Comparison of ENCODE assay signal across 15 cellular contexts in the genomic region with DNA sequence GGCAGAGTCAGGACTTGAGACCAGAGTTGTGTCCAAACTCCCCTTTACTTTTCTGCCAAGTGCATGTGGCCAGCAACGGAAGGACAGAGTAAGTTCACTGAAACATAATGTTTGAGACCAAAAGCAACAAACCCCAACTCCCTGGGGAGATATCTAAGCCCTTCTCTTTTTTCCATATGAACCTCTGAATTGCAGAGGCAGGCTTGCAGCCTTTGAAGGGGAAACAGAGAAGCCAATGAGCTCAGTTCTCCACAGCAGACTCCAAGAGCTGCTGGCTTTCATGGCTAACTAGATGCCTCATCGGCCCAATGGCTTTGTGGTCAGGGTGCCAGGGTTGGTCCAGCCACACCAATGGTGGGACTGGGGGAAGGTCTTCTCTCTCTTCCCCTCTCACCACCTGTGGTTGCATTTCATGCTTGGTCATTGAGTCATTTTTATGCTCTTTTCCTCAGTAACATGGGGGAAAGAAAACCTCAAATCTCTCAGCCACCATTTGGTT.
DNase-seq lines count a peak whose midpoint lies in the region; ATAC-seq, FAIRE-seq and TF ChIP-seq lines count a peak whose summit lies in the region.
"Had no signal": no experiment of that assay in that cellular context is flagged by ENCODE, and none has a peak within 500 bp of the region (broad histone marks: within the 10 kb centered on the region; RNA-seq: fewer than 3 reads in every experiment).

No MANE protein-coding gene starts in this region.

- TF ChIP-seq CTCF in NB4 (IDR thresholded peaks at IDR 0.05; ENCODE audit: low read depth, low read length): no peak

- H3K4me3 ChIP-seq in NB4 (ENCODE audit: low read depth, low read length): no peak overlapping the region

- no peak for ATAC-seq in HG03460 (IDR thresholded peaks at IDR 0.05; ENCODE audit: unreplicated experiment)
- no peak for ATAC-seq in HG02840 (IDR thresholded peaks at IDR 0.05; ENCODE audit: low FRiP score, unreplicated experiment)
- ATAC-seq: foreskin keratinocyte, HCT116 had no signal

- DNase-seq in AG08395 (ENCODE audit: low spot score) (peak; percentile 24), GM19239 (ENCODE audit: insufficient read length, low spot score) (no peak), NB4 (ENCODE audit: low read depth) (peak; percentile 94), fibroblast of the conjunctiva (ENCODE audit: low read depth) (peak; percentile 54), HuH-7 (ENCODE audit: low spot score) (no peak), Ammon's horn (ENCODE audit: low spot score) (no peak)
- DNase-seq: activated CD4-positive, alpha-beta T cell treated with anti-CD3 and anti-CD28 coated beads for 48 hours; activated effector memory CD4-positive, alpha-beta T cell treated with anti-CD3 and anti-CD28 coated beads, Interleukin-2, amount 50 U/mL, for 16 hours; foreskin keratinocyte; kidney glomerular epithelial cell; NCI-H1092 treated with DMSO at 0.1 percent for 48 hours; NCI-H748 treated with DMSO at 0.1 percent for 48 hours had no signal

- no peak for TF ChIP-seq POLR2A in NB4 (IDR thresholded peaks at IDR 0.05; ENCODE audit: extremely low read depth, insufficient read length)

- FAIRE-seq in GM19239 (lab: Jason Lieb, UNC): peak; percentile 37

Comparison
In these comparisons a context has a peak if more than half of its experiments do, and no peak if none do; other contexts are left out.
1. DNase-seq: peak in AG08395 (single experiment), NB4 (single experiment) and fibroblast of the conjunctiva (single experiment); none in GM19239 (single experiment), HuH-7 (single experiment) and Ammon's horn (single experiment).